Comparison of ENCODE assay signal across 16 cellular contexts in genomic region chr15:28109626-28110415, GRCh38. TPM values are rescaled to one million over a fixed set of nuclear protein-coding genes. Genes with fewer than 3 reads are reported as not detected.
DNase-seq lines count a peak whose midpoint lies in the region; ATAC-seq and TF ChIP-seq lines count a peak whose summit lies in the region.
"Had no signal": no experiment of that assay in that cellular context is flagged by ENCODE, and none has a peak within 500 bp of the region (broad histone marks: within the 10 kb centered on the region; RNA-seq: fewer than 3 reads in every experiment).

No MANE protein-coding gene starts in this region.

- CTCF ChIA-PET in MCF 10A (lab: Yijun Ruan, JAX) (interaction anchor here (0.5 to 1.7 kb wide), 3 partner anchors 13 to 1960 kb away, joined by 3 to 6 read pairs (median 4); no protein-coding TSS in a partner anchor), mammary epithelial cell (lab: Charles Lee; ENCODE audit: low non-redundant PET) (no interaction called here)
- CTCF ChIA-PET in activated CD4-positive, alpha-beta T cell treated with anti-CD3 and anti-CD28 coated beads, Interleukin-2, amount 10 ng/mL, durations not matched to agents 7 days and 5 days (lab: Charles Lee): interaction anchor here (2.2 kb wide), 1 partner anchor 13 kb away, joined by 5 read pairs; no protein-coding TSS in a partner anchor

- ATAC-seq in natural killer cell (peak; percentile 61 to 78 (median 70)), GM19395 (IDR thresholded peaks at IDR 0.05; ENCODE audit: unreplicated experiment) (no peak)
- ATAC-seq: activated CD4-positive, alpha-beta T cell treated with anti-CD3 and anti-CD28 coated beads for 36 hours; activated T-helper 17 cell treated with anti-CD3 and anti-CD28 coated beads, Interleukin-2, amount 50 U/mL, for 72 hours; esophagus mucosa had no signal

- POLR2A ChIA-PET in MCF 10A (lab: Yijun Ruan, JAX): no interaction called here
- POLR2A ChIA-PET in activated CD4-positive, alpha-beta T cell treated with anti-CD3 and anti-CD28 coated beads, Interleukin-2, amount 10 ng/mL, durations not matched to agents 7 days and 5 days (lab: Charles Lee): no interaction called here

- intact Hi-C loops in MCF 10A (cut with micrococcal nuclease): no loop called here
- intact Hi-C loops in mammary epithelial cell (cut with micrococcal nuclease): no loop called here
- intact Hi-C loops in natural killer cell (cut with micrococcal nuclease): no loop called here

- H2AFZ ChIP-seq in mammary epithelial cell (ENCODE audit: low read depth, low read length): no peak overlapping the region

- no peak overlapping the region for H3K4me2 ChIP-seq in mammary epithelial cell (ENCODE audit: insufficient read depth, low read depth, low read length)

- H4K20me1 ChIP-seq in mammary epithelial cell (ENCODE audit: insufficient read depth, low read length): no peaks in the 10 kb centered on the region

- H3K27ac ChIP-seq in mammary epithelial cell (ENCODE audit: insufficient read depth, low read depth, low read length) (no peak overlapping the region), coronary artery (peak overlapping the region; percentile 73 to 91), substantia nigra (ENCODE audit: low read depth, low read length, poor library complexity, severe bottlenecking) (no peak overlapping the region)
- H3K27ac ChIP-seq: Peyer's patch, SJCRH30 had no signal

- H3K36me3 Mint-ChIP-seq in MCF 10A (ENCODE audit: insufficient read depth, unreplicated experiment) (peaks cover 46% of the 10 kb centered on the region), natural killer cell (peaks cover 9% of the 10 kb centered on the region)
- H3K36me3 Mint-ChIP-seq in activated CD4-positive, alpha-beta T cell treated with anti-CD3 and anti-CD28 coated beads, Interleukin-2, amount 10 ng/mL, durations not matched to agents 7 days and 5 days (ENCODE audit: low read depth): peaks cover 7% of the 10 kb centered on the region

- BruUV-seq in MCF 10A (replicated peaks; lab: Mats Ljungman, UMichigan) (no TSS peak), mammary epithelial cell (replicated peaks; lab: Mats Ljungman, UMichigan) (no TSS peak)

- peaks cover 8% of the 10 kb centered on the region for H3K27me3 ChIP-seq in mammary epithelial cell (ENCODE audit: insufficient read depth, low read length)
- H3K27me3 ChIP-seq: SJCRH30 had no signal

- H3K79me2 ChIP-seq in mammary epithelial cell (ENCODE audit: insufficient read depth, low read length): no peaks in the 10 kb centered on the region

- dilution Hi-C loops in mammary epithelial cell (cut with HindIII; ENCODE audit: low sequenced_read_pairs): no loop called here

- H3K4me1 ChIP-seq in mammary epithelial cell (ENCODE audit: insufficient read depth, low read length): peaks cover 15% of the 10 kb centered on the region
- H3K4me1 ChIP-seq: HAP-1, SJCRH30 had no signal

- in situ Hi-C loops in mammary epithelial cell (cut with MboI; ENCODE audit: low sequenced_read_pairs in 2 of 2): no loop called here

- H3K4me3 Mint-ChIP-seq in MCF 10A (ENCODE audit: unreplicated experiment) (no peak overlapping the region), natural killer cell (peak overlapping the region; percentile 60)
- H3K4me3 Mint-ChIP-seq in activated CD4-positive, alpha-beta T cell treated with anti-CD3 and anti-CD28 coated beads, Interleukin-2, amount 10 ng/mL, durations not matched to agents 7 days and 5 days: no peak overlapping the region
- H3K4me3 Mint-ChIP-seq: activated CD4-positive, alpha-beta T cell treated with anti-CD3 and anti-CD28 coated beads for 36 hours; activated T-helper 17 cell treated with anti-CD3 and anti-CD28 coated beads, Interleukin-2, amount 50 U/mL, for 72 hours had no signal

- H3K27me3 Mint-ChIP-seq in MCF 10A (ENCODE audit: insufficient read depth, unreplicated experiment) (no peaks in the 10 kb centered on the region), natural killer cell (ENCODE audit: low read depth in 2 of 2) (peaks cover 0 to 10% of the 10 kb centered on the region in 2 donors)
- H3K27me3 Mint-ChIP-seq in activated CD4-positive, alpha-beta T cell treated with anti-CD3 and anti-CD28 coated beads, Interleukin-2, amount 10 ng/mL, durations not matched to agents 7 days and 5 days: peaks cover 15% of the 10 kb centered on the region

- H3K4me3 ChIP-seq in mammary epithelial cell (replicated peaks in 1 of 3; ENCODE audit: insufficient read depth in 1 of 3, low read depth in 2 of 3, low read length in 3 of 3) (no peak overlapping the region), coronary artery (peak overlapping the region; percentile 38)
- H3K4me3 ChIP-seq: HAP-1, lung, Peyer's patch, SJCRH30 had no signal

- no peak overlapping the region for H3K9ac ChIP-seq in mammary epithelial cell (ENCODE audit: insufficient read depth, low read length)

- H3K4me1 Mint-ChIP-seq in MCF 10A (ENCODE audit: insufficient read depth, unreplicated experiment): no peaks in the 10 kb centered on the region
- H3K4me1 Mint-ChIP-seq in natural killer cell: peaks cover 26 to 33% of the 10 kb centered on the region in 2 donors
- peaks cover 15% of the 10 kb centered on the region for H3K4me1 Mint-ChIP-seq in activated CD4-positive, alpha-beta T cell treated with anti-CD3 and anti-CD28 coated beads, Interleukin-2, amount 10 ng/mL, durations not matched to agents 7 days and 5 days

- DNase-seq in MCF 10A (ENCODE audit: unreplicated experiment) (no peak), mammary epithelial cell (no peak), coronary artery (ENCODE audit: low spot score) (peak; percentile 60), natural killer cell (peak; percentile 52), substantia nigra (lab: John Stamatoyannopoulos, UW) (no peak), NCI-H2171 treated with DMSO at 0.1 percent for 48 hours (lab: John Stamatoyannopoulos, UW) (no peak)
- DNase-seq in activated CD4-positive, alpha-beta T cell treated with anti-CD3 and anti-CD28 coated beads, Interleukin-2, amount 10 ng/mL, durations not matched to agents 7 days and 5 days: no peak
- DNase-seq: activated CD4-positive, alpha-beta T cell treated with anti-CD3 and anti-CD28 coated beads for 36 hours; NCI-H1417 treated with DMSO at 0.1 percent for 48 hours; Peyer's patch; SJCRH30 had no signal

- TF ChIP-seq CTCF in MCF 10A (IDR thresholded peaks at IDR 0.05; ENCODE audit: unreplicated experiment) (no peak), mammary epithelial cell (conservative IDR thresholded peaks at IDR 0.05 in 1 of 2, IDR thresholded peaks at IDR 0.05 in 1 of 2; ENCODE audit: extremely low read depth in 1 of 2, insufficient read depth in 1 of 2, low read depth in 1 of 2, low read length in 2 of 2) (no peak), coronary artery (IDR thresholded peaks at IDR 0.05) (no peak), natural killer cell (IDR thresholded peaks at IDR 0.05) (no peak)

- peak overlapping the region; percentile 69 for H3K27ac Mint-ChIP-seq in MCF 10A (ENCODE audit: low read depth, unreplicated experiment)
- peak overlapping the region; percentile 81 to 86 for H3K27ac Mint-ChIP-seq in natural killer cell
- no peak overlapping the region for H3K27ac Mint-ChIP-seq in activated CD4-positive, alpha-beta T cell treated with anti-CD3 and anti-CD28 coated beads, Interleukin-2, amount 10 ng/mL, durations not matched to agents 7 days and 5 days
- H3K27ac Mint-ChIP-seq: activated CD4-positive, alpha-beta T cell treated with anti-CD3 and anti-CD28 coated beads for 36 hours; activated T-helper 17 cell treated with anti-CD3 and anti-CD28 coated beads, Interleukin-2, amount 50 U/mL, for 72 hours had no signal

- peaks cover 8% of the 10 kb centered on the region for H3K36me3 ChIP-seq in mammary epithelial cell (ENCODE audit: insufficient read depth, low read length)

- peaks cover 4% of the 10 kb centered on the region for H3K9me3 Mint-ChIP-seq in MCF 10A (ENCODE audit: unreplicated experiment)
- no peaks in the 10 kb centered on the region for H3K9me3 Mint-ChIP-seq in natural killer cell
- no peaks in the 10 kb centered on the region for H3K9me3 Mint-ChIP-seq in activated CD4-positive, alpha-beta T cell treated with anti-CD3 and anti-CD28 coated beads, Interleukin-2, amount 10 ng/mL, durations not matched to agents 7 days and 5 days
- H3K9me3 Mint-ChIP-seq: activated T-helper 17 cell treated with anti-CD3 and anti-CD28 coated beads, Interleukin-2, amount 50 U/mL, for 72 hours had no signal

- H3K9me3 ChIP-seq in mammary epithelial cell (replicated peaks; ENCODE audit: insufficient read depth, low read length): no peaks in the 10 kb centered on the region
- H3K9me3 ChIP-seq: HAP-1, Peyer's patch, SJCRH30 had no signal

- WGBS in mammary epithelial cell (ENCODE audit: low coverage, missing lambda C conversion rate): 97% methylated on average over 25 of the region's 25 CpGs

RNA-seq across cellular contexts. Expression of gene OCA2, which starts 10.7 kb away (rescaled TPM):
- total RNA-seq in MCF 10A (2022) (not detected in 2 replicates), mammary epithelial cell (under 1 TPM in 1 of 2 donors, not detected in 1; 0.33 TPM), natural killer cell (1 to 10 TPM in 1 of 3 donors, under 1 TPM in 2; 0.35 to 1.5 (median 0.56) TPM)
- not detected for polyA plus RNA-seq in mammary epithelial cell
- not detected for polyA minus RNA-seq in mammary epithelial cell
- not detected for total RNA-seq in activated CD4-positive, alpha-beta T cell treated with anti-CD3 and anti-CD28 coated beads, Interleukin-2, amount 10 ng/mL, durations not matched to agents 7 days and 5 days
- total RNA-seq: activated CD4-positive, alpha-beta T cell treated with anti-CD3 and anti-CD28 coated beads for 36 hours; activated T-helper 17 cell treated with anti-CD3 and anti-CD28 coated beads, Interleukin-2, amount 50 U/mL, for 72 hours; SJCRH30 had no signal

Comparison
In these comparisons a context has a peak if more than half of its experiments do, and no peak if none do; other contexts are left out.
1. DNase-seq: peak in coronary artery (single experiment) and natural killer cell (single experiment); none in MCF 10A (single experiment), mammary epithelial cell (single experiment), substantia nigra (0 of 49), NCI-H2171 treated with DMSO at 0.1 percent for 48 hours (single experiment) and activated CD4-positive, alpha-beta T cell treated with anti-CD3 and anti-CD28 coated beads, Interleukin-2, amount 10 ng/mL, durations not matched to agents 7 days and 5 days (single experiment).
2. H3K27ac ChIP-seq: peak in coronary artery (2 of 2); none in mammary epithelial cell (single experiment) and substantia nigra (single experiment).